Comparison of ENCODE assay signal across 25 cellular contexts in the genomic region with DNA sequence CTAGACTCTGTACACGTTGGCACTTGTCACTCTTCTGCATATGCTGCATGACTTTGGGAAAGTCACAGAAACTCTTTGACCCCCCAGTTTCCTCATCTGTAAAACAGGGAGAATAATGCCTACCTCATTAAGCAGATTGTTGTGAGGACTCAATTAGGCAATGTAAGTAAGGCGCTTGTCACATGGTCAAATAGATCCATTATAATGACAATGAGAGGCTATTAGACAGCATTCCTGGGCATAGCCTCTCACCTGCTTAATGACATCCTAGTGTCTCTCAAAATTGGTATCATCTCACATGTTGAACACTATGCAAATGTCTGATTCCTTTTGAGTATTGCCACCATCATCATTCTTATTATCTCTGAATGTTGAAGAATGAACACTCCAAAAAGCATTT.
DNase-seq lines count a peak whose midpoint lies in the region; FAIRE-seq and TF ChIP-seq lines count a peak whose summit lies in the region.
"Had no signal": no experiment of that assay in that cellular context is flagged by ENCODE, and none has a peak within 500 bp of the region (broad histone marks: within the 10 kb centered on the region; RNA-seq: fewer than 3 reads in every experiment).

No MANE protein-coding gene starts in this region.

- H2AFZ ChIP-seq in H1 (ENCODE audit: low read length): no peak overlapping the region

- H3K4me1 ChIP-seq in H1 (replicated peaks in 1 of 4; ENCODE audit: control insufficient read depth in 3 of 4, insufficient read depth in 4 of 4, low read length in 3 of 4) (peaks cover 2 to 14% (median 13%) of the 10 kb centered on the region in 4 experiments; a peak in 6 of 7 replicates), ovary (ENCODE audit: insufficient read depth) (peaks cover 3% of the 10 kb centered on the region)
- H3K4me1 ChIP-seq in CD4-positive, alpha-beta memory T cell (ENCODE audit: insufficient read depth, low read length): no peaks in the 10 kb centered on the region

- H3K4me3 Mint-ChIP-seq in CD4-positive, alpha-beta memory T cell: no peak overlapping the region
- H3K4me3 Mint-ChIP-seq: H9, IgD-negative memory B cell had no signal

- H3K36me3 Mint-ChIP-seq in CD4-positive, alpha-beta memory T cell: no peaks in the 10 kb centered on the region

- DNase-seq in NCI-H1417 (lab: John Stamatoyannopoulos, UW): peak in 2 of 3 experiments; percentile 11 to 22
- DNase-seq in NCI-H1417 treated with DMSO at 0.1 percent for 48 hours (lab: John Stamatoyannopoulos, UW): no peak
- peak; percentile 7 for DNase-seq in NCI-H69 (lab: John Stamatoyannopoulos, UW)
- DNase-seq in H1 (ENCODE audit: low read depth in 1 of 2, low spot score in 2 of 2): peak in 1 of 2 experiments; percentile 28
- DNase-seq in ovary: no peak
- DNase-seq in activated T-cell treated with anti-CD3 and anti-CD28 coated beads, Interleukin-2, amount 50 U/mL, for 1 hour: no peak
- DNase-seq in CD4-positive, alpha-beta memory T cell: no peak
- DNase-seq: 8988T, DMS153, DND-41, H9, NCI-H1048, NCI-H1436, NCI-H187, NCI-H2171 treated with DMSO at 0.1 percent for 48 hours, NCI-H345, NCI-H510A treated with DMSO at 0.1 percent for 48 hours, NCI-H748 treated with DMSO at 0.1 percent for 48 hours, SIG-M5 had no signal

- H3K4ac ChIP-seq in H1 (replicated peaks; ENCODE audit: insufficient read length, low read depth, low read length): no peak overlapping the region

- no peak overlapping the region for H2AK5ac ChIP-seq in H1 (ENCODE audit: low read depth, low read length)

- no peak overlapping the region for H3K23ac ChIP-seq in H1 (ENCODE audit: insufficient read length)

- no peak overlapping the region for H3K27ac Mint-ChIP-seq in CD4-positive, alpha-beta memory T cell
- H3K27ac Mint-ChIP-seq: IgD-negative memory B cell had no signal

- TF ChIP-seq RAD21 in H1 (IDR thresholded peaks at IDR 0.05 in 1 of 2, conservative IDR thresholded peaks at IDR 0.05 in 1 of 2; ENCODE audit: low read depth in 2 of 2, low read length in 2 of 2): no peak

- H2BK120ac ChIP-seq in H1 (replicated peaks; ENCODE audit: low read depth, low read length): peak overlapping the region; percentile 5

- WGBS in H1 (ENCODE audit: extremely low coverage in 1 of 2, insufficient coverage in 1 of 2, insufficient read length in 1 of 2, insufficient replicate concordance in 2 of 2, low coverage in 1 of 2, low lambda C conversion rate in 2 of 2, missing lambda C conversion rate in 1 of 2), 2 experiments: 58% methylated on average over 2 of the region's 2 CpGs; no CpG with 5 or more reads in 1 of the 2 experiments
- WGBS in ovary, 3 donors: 93 to 95% (median 94%) methylated on average over 2 of the region's 2 CpGs

- H4K91ac ChIP-seq in H1 (replicated peaks; ENCODE audit: insufficient read length, low read length): no peak overlapping the region

- no peaks in the 10 kb centered on the region for H3K9me3 ChIP-seq in H1 (ENCODE audit: insufficient read depth in 2 of 2, low read depth in 1 of 2, low read length in 1 of 2)
- H3K9me3 ChIP-seq in ovary: no peaks in the 10 kb centered on the region
- H3K9me3 ChIP-seq in CD4-positive, alpha-beta memory T cell (ENCODE audit: control insufficient read depth in 1 of 2, low read length in 2 of 2): no peaks in the 10 kb centered on the region

- TF ChIP-seq EP300 in H1 (IDR thresholded peaks at IDR 0.05; ENCODE audit: borderline replicate concordance in 1 of 2, low read depth in 2 of 2, low read length in 2 of 2) (no peak), ovary (IDR thresholded peaks at IDR 0.05) (no peak)

- TF ChIP-seq CTCF in H1 (IDR thresholded peaks at IDR 0.05; ENCODE audit: control extremely low read depth in 1 of 3, insufficient read depth in 1 of 3, low read depth in 1 of 3, low read length in 3 of 3) (no peak), ovary (IDR thresholded peaks at IDR 0.05) (no peak)

- H4K8ac ChIP-seq in H1 (ENCODE audit: extremely low read depth, insufficient read depth, low read length): no peak overlapping the region

- H3K9ac ChIP-seq in H1 (replicated peaks in 1 of 4; ENCODE audit: extremely low read depth in 1 of 4, low read depth in 3 of 4, low read length in 3 of 4): no peak overlapping the region
- H3K9ac ChIP-seq: KMS-11 had no signal

- 0 out of 4 replicates have a peak overlapping the region, but pooled peaks of 1 of the 2 experiments have one; percentile 11 for H3K4me2 ChIP-seq in H1 (ENCODE audit: insufficient read depth in 1 of 2, low read depth in 2 of 2, low read length in 2 of 2)
- H3K4me2 ChIP-seq: KMS-11 had no signal

- no peak for TF ChIP-seq POLR2A in H1 (IDR thresholded peaks at IDR 0.05; ENCODE audit: control extremely low read depth in 1 of 2, low read depth in 2 of 2, low read length in 2 of 2)
- no peak for TF ChIP-seq POLR2A in ovary (IDR thresholded peaks at IDR 0.05)

- no peaks in the 10 kb centered on the region for H3K36me3 ChIP-seq in H1 (ENCODE audit: control insufficient read depth in 2 of 4, insufficient read depth in 4 of 4, low read length in 3 of 4)
- H3K36me3 ChIP-seq in ovary: no peaks in the 10 kb centered on the region
- no peaks in the 10 kb centered on the region for H3K36me3 ChIP-seq in CD4-positive, alpha-beta memory T cell (ENCODE audit: insufficient read depth, low read length)

- no peaks in the 10 kb centered on the region for H3K4me1 Mint-ChIP-seq in CD4-positive, alpha-beta memory T cell

- no peak for FAIRE-seq in H1 (lab: Jason Lieb, UNC)
- FAIRE-seq: GM19239, HTR-8/SVneo, RCC 7860 had no signal

- no peak overlapping the region for H2BK12ac ChIP-seq in H1 (ENCODE audit: low read depth, low read length)

- H2BK15ac ChIP-seq in H1 (ENCODE audit: low read length): no peak overlapping the region

- H3K23me2 ChIP-seq in H1 (ENCODE audit: low read depth, low read length): no peaks in the 10 kb centered on the region

- H3K56ac ChIP-seq in H1 (replicated peaks; ENCODE audit: insufficient read length, low read depth, low read length): no peak overlapping the region

- no peak overlapping the region for H3K18ac ChIP-seq in H1 (ENCODE audit: extremely low read depth, low read length)

- CTCF ChIA-PET in H1 (lab: Charles Lee; ENCODE audit: partially characterized antibody): interaction anchor here (0.7 to 1.7 kb wide), 3 partner anchors 14 to 62 kb away, joined by 3 to 5 read pairs (median 3); no protein-coding TSS in a partner anchor
- CTCF ChIA-PET in CD4-positive, alpha-beta memory T cell (lab: Charles Lee; ENCODE audit: partially characterized antibody): no interaction called here

- no peak overlapping the region for H4K5ac ChIP-seq in H1 (ENCODE audit: insufficient read length, low read depth, low read length)

- intact Hi-C loops in ovary (cut with DNase I): no loop called here
- intact Hi-C loops in CD4-positive, alpha-beta memory T cell (cut with micrococcal nuclease): no loop called here

- H3K27me3 ChIP-seq in H1 (replicated peaks in 1 of 4; ENCODE audit: control insufficient read depth in 3 of 4, extremely low read depth in 1 of 4, insufficient read depth in 3 of 4, low read length in 3 of 4) (no peaks in the 10 kb centered on the region), ovary (no peaks in the 10 kb centered on the region)
- no peaks in the 10 kb centered on the region for H3K27me3 ChIP-seq in CD4-positive, alpha-beta memory T cell (ENCODE audit: insufficient read depth, low read length)

- H3K79me1 ChIP-seq in H1 (ENCODE audit: low read depth, low read length): no peaks in the 10 kb centered on the region; the same call in 1 of the 2 replicates

- H2BK5ac ChIP-seq in H1 (ENCODE audit: low read depth, low read length): peak overlapping the region; percentile 95; the same call in 1 of the 2 replicates

- POLR2A ChIA-PET in H1 (lab: Charles Lee; ENCODE audit: partially characterized antibody): no interaction called here
- POLR2A ChIA-PET in CD4-positive, alpha-beta memory T cell (lab: Charles Lee; ENCODE audit: partially characterized antibody): no interaction called here

- peaks cover 0 to 2% (median 0%) of the 10 kb centered on the region in 8 donors for H3K9me3 Mint-ChIP-seq in CD4-positive, alpha-beta memory T cell
- H3K9me3 Mint-ChIP-seq: H9 had no signal

- H3K27ac ChIP-seq in H1 (ENCODE audit: low read depth, low read length) (no peak overlapping the region), ovary (no peak overlapping the region)
- no peak overlapping the region for H3K27ac ChIP-seq in CD4-positive, alpha-beta memory T cell (ENCODE audit: low read depth, low read length)
- H3K27ac ChIP-seq: KMS-11, SK-N-MC had no signal

- H3K27me3 Mint-ChIP-seq in CD4-positive, alpha-beta memory T cell: peaks cover 1 to 2% of the 10 kb centered on the region in 2 donors
- H3K27me3 Mint-ChIP-seq: IgD-negative memory B cell had no signal

- H3K14ac ChIP-seq in H1 (ENCODE audit: insufficient read length): no peak overlapping the region

- peak overlapping the region in 1 of 4 experiments; percentile 1; a peak in 1 of 8 replicates for H3K4me3 ChIP-seq in H1 (ENCODE audit: extremely low read depth in 1 of 4, insufficient read depth in 2 of 4, low read depth in 3 of 4, low read length in 4 of 4)
- H3K4me3 ChIP-seq in ovary: no peak overlapping the region
- H3K4me3 ChIP-seq in CD4-positive, alpha-beta memory T cell (ENCODE audit: low read length in 2 of 2): no peak overlapping the region
- H3K4me3 ChIP-seq: SK-N-MC had no signal

- H2BK20ac ChIP-seq in H1 (ENCODE audit: low read length): no peak overlapping the region

- H3K79me2 ChIP-seq in H1 (ENCODE audit: control insufficient read depth in 1 of 2, insufficient read depth in 2 of 2, low read length in 2 of 2): no peaks in the 10 kb centered on the region

- H4K20me1 ChIP-seq in H1 (replicated peaks in 1 of 2; ENCODE audit: control insufficient read depth in 1 of 2, insufficient read depth in 2 of 2, low read length in 2 of 2): no peaks in the 10 kb centered on the region

TF ChIP-seq in H1, 55 proteins besides CTCF, POLR2A, EP300 and RAD21:
- no peak for TF ChIP-seq TAF1 (IDR thresholded peaks at IDR 0.05; ENCODE audit: low read depth, low read length)
- TF ChIP-seq CBX5 (IDR thresholded peaks at IDR 0.05; ENCODE audit: low read depth, low read length): no peak
- no peak for TF ChIP-seq BRCA1 (IDR thresholded peaks at IDR 0.05; ENCODE audit: low read depth, low read length)
- peak; percentile 10 for TF ChIP-seq KDM4A (IDR thresholded peaks at IDR 0.05; ENCODE audit: low read depth, low read length, severe bottlenecking)
- no peak for TF ChIP-seq YY1 (IDR thresholded peaks at IDR 0.05; ENCODE audit: low read depth, low read length)
- peak; percentile 75 for TF ChIP-seq TEAD4 (IDR thresholded peaks at IDR 0.05; ENCODE audit: low read depth, low read length)
- TF ChIP-seq KDM1A (IDR thresholded peaks at IDR 0.05; ENCODE audit: borderline replicate concordance, low read length): no peak
- no peak for TF ChIP-seq RNF2 (IDR thresholded peaks at IDR 0.05; ENCODE audit: borderline replicate concordance, low read depth, low read length, missing control alignments, poor library complexity, severe bottlenecking)
- TF ChIP-seq KDM5A (IDR thresholded peaks at IDR 0.05; ENCODE audit: low read length): no peak
- no peak for TF ChIP-seq RBBP5 (IDR thresholded peaks at IDR 0.05; ENCODE audit: borderline replicate concordance, low read depth, low read length)

Comparison
In these comparisons a context has a peak if more than half of its experiments do, and no peak if none do; other contexts are left out.
1. DNase-seq: peak in NCI-H1417 (2 of 3) and NCI-H69 (single experiment); none in NCI-H1417 treated with DMSO at 0.1 percent for 48 hours (single experiment), ovary (0 of 5), activated T-cell treated with anti-CD3 and anti-CD28 coated beads, Interleukin-2, amount 50 U/mL, for 1 hour (single experiment) and CD4-positive, alpha-beta memory T cell (0 of 5).